In genomic region chr2:27021253-27021801, GRCh38 we compare ENCODE assay signal across 14 cellular contexts. TPM values are rescaled to one million over a fixed set of nuclear protein-coding genes. Genes with fewer than 3 reads are reported as not detected.
A peak's percentile ranks its signal among the peaks of the same experiment; 100 is the strongest.
DNase-seq lines count a peak whose midpoint lies in the region; ATAC-seq and TF ChIP-seq lines count a peak whose summit lies in the region.
"Had no signal": no experiment of that assay in that cellular context is flagged by ENCODE, and none has a peak within 500 bp of the region (broad histone marks: within the 10 kb centered on the region; RNA-seq: fewer than 3 reads in every experiment).

No MANE protein-coding gene starts in this region.

- no peaks in the 10 kb centered on the region for H3K9me2 ChIP-seq in SK-N-SH

- H2AFZ ChIP-seq in SK-N-SH (ENCODE audit: low read depth): no peak overlapping the region

- no peaks in the 10 kb centered on the region for H3K9me3 ChIP-seq in SK-N-SH
- no peaks in the 10 kb centered on the region for H3K9me3 ChIP-seq in liver (ENCODE audit: control insufficient read depth in 4 of 4, low read length in 3 of 4)
- H3K9me3 ChIP-seq: A549, right atrium auricular region, tibial nerve had no signal

- peak; percentile 56 for DNase-seq in A172 (ENCODE audit: low spot score)
- DNase-seq in SK-N-SH: no peak
- no peak for DNase-seq in RPMI8226
- DNase-seq in HuH-7 (ENCODE audit: low spot score): no peak
- DNase-seq: activated CD4-positive, alpha-beta memory T cell treated with anti-CD3 and anti-CD28 coated beads for 36 hours; DMS79 treated with DMSO at 0.1 percent for 48 hours; mesendoderm; NCI-H1436 treated with DMSO at 0.1 percent for 48 hours; NCI-H82 had no signal

- H3K9ac ChIP-seq in SK-N-SH (no peak overlapping the region), liver (ENCODE audit: low read depth in 1 of 2, low read length in 2 of 2) (no peak overlapping the region)

- H3K4me1 ChIP-seq in SK-N-SH (ENCODE audit: control insufficient read depth in 1 of 2, insufficient read depth in 2 of 2, low read depth in 1 of 2, low read length in 1 of 2) (peaks cover 5 to 10% of the 10 kb centered on the region in 2 experiments; a peak in 2 of 4 replicates), liver (ENCODE audit: control insufficient read depth in 4 of 4, insufficient read depth in 4 of 4, low read length in 3 of 4) (peaks cover 17 to 50% (median 41%) of the 10 kb centered on the region in 4 donors)

- WGBS in SK-N-SH (ENCODE audit: low lambda C conversion rate): 61% methylated on average over 8 of the region's 8 CpGs
- WGBS in liver: 48% methylated on average over 8 of the region's 8 CpGs

- H3K4me2 ChIP-seq in SK-N-SH: no peak overlapping the region

- peaks cover 0 to 39% of the 10 kb centered on the region in 2 experiments for H3K36me3 ChIP-seq in SK-N-SH (replicated peaks in 1 of 2; ENCODE audit: control insufficient read depth in 1 of 2, insufficient read depth in 2 of 2, low read length in 1 of 2)
- peaks cover 5 to 30% (median 12%) of the 10 kb centered on the region in 4 donors for H3K36me3 ChIP-seq in liver (ENCODE audit: control insufficient read depth in 4 of 4, insufficient read depth in 3 of 4, low read depth in 1 of 4, low read length in 3 of 4)

- no peak for TF ChIP-seq EP300 in SK-N-SH (IDR thresholded peaks at IDR 0.05; ENCODE audit: borderline replicate concordance in 1 of 2, low read depth in 1 of 2, low read length in 1 of 2)

- H3K27me3 ChIP-seq in SK-N-SH (ENCODE audit: insufficient read depth) (no peaks in the 10 kb centered on the region), liver (ENCODE audit: control insufficient read depth in 4 of 4, insufficient read depth in 4 of 4, low read length in 3 of 4) (no peaks in the 10 kb centered on the region)
- H3K27me3 ChIP-seq: right atrium auricular region, tibial nerve had no signal

- CTCF ChIA-PET in SK-N-SH (lab: Yijun Ruan, JAX): interaction anchor here (1.6 to 33.3 kb wide), 4 partner anchors 12 to 176 kb away, joined by 4 to 1017 read pairs (median 46); partner anchors contain the start of genes DPYSL5, MAPRE3 and TMEM214

- H4K20me1 ChIP-seq in SK-N-SH (ENCODE audit: insufficient read depth): peaks cover 6% of the 10 kb centered on the region; the same call in 1 of the 2 replicates

- H3K4me3 ChIP-seq in SK-N-SH (ENCODE audit: low read depth in 2 of 2, low read length in 1 of 2) (no peak overlapping the region), liver (ENCODE audit: low read depth in 1 of 3, low read length in 3 of 3) (no peak overlapping the region)
- H3K4me3 ChIP-seq: A549, right atrium auricular region, tibial nerve had no signal

- no peaks in the 10 kb centered on the region for H3K79me2 ChIP-seq in SK-N-SH (ENCODE audit: insufficient read depth)

- POLR2A ChIA-PET in SK-N-SH (lab: Yijun Ruan, JAX): interaction anchor here (0.9 kb wide), 1 partner anchor 176 kb away, joined by 3 read pairs; no protein-coding TSS in a partner anchor

- H3K27ac ChIP-seq in SK-N-SH (ENCODE audit: low read depth in 2 of 2, low read length in 1 of 2) (peak overlapping the region in 1 of 2 experiments; percentile 54; a peak in 2 of 4 replicates), liver (ENCODE audit: low read depth in 1 of 2, low read length in 2 of 2) (peak overlapping the region in 1 of 2 donors; percentile 7)
- H3K27ac ChIP-seq: right atrium auricular region had no signal

- no peaks in the 10 kb centered on the region for H3F3A ChIP-seq in SK-N-SH (replicated peaks; ENCODE audit: insufficient read depth)

- ATAC-seq in GM19328 (IDR thresholded peaks at IDR 0.05; ENCODE audit: unreplicated experiment): no peak
- ATAC-seq: A549 had no signal

- no peak for TF ChIP-seq RAD21 in SK-N-SH (IDR thresholded peaks at IDR 0.05; ENCODE audit: low read length)
- TF ChIP-seq RAD21 in liver (IDR thresholded peaks at IDR 0.05): no peak

- TF ChIP-seq CTCF in SK-N-SH (IDR thresholded peaks at IDR 0.05): no peak
- no peak for TF ChIP-seq CTCF in liver (IDR thresholded peaks at IDR 0.05; ENCODE audit: low read depth, low read length, missing input control)

TF ChIP-seq in SK-N-SH, 30 proteins besides CTCF, POLR2A, EP300 and RAD21:
- TF ChIP-seq NRF1 (IDR thresholded peaks at IDR 0.05; ENCODE audit: low read depth, low read length) (no peak), PBX3 (IDR thresholded peaks at IDR 0.05) (peak; percentile 16; the same call in 1 of the 2 replicates), TEAD4 (IDR thresholded peaks at IDR 0.05; ENCODE audit: borderline replicate concordance, insufficient read depth) (no peak)
TF ChIP-seq in SK-N-SH: peak in this region for 1.

TF ChIP-seq in liver, 16 proteins besides CTCF, POLR2A, EP300 and RAD21 (continues in another document):
- TF ChIP-seq EGR1 (IDR thresholded peaks at IDR 0.05; ENCODE audit: low read depth in 2 of 2): no peak
- no peak for TF ChIP-seq REST (IDR thresholded peaks at IDR 0.05)
- TF ChIP-seq GABPA (IDR thresholded peaks at IDR 0.05 in 1 of 2, conservative IDR thresholded peaks at IDR 0.05 in 1 of 2): no peak
- TF ChIP-seq HNF4G (IDR thresholded peaks at IDR 0.05): no peak
- TF ChIP-seq FOXA1 (IDR thresholded peaks at IDR 0.05): no peak
- TF ChIP-seq ZBTB33 (IDR thresholded peaks at IDR 0.05): no peak
- TF ChIP-seq YY1 (IDR thresholded peaks at IDR 0.05): peak; percentile 66

RNA-seq across cellular contexts. Expression of gene TMEM214, which starts 11.4 kb away (rescaled TPM):
- 53.8 and 57.7 TPM in 2 replicates for total RNA-seq in A172 (2014; rRNA removed; shearing (Covaris generic))
- polyA plus RNA-seq in SK-N-SH (2012; rRNA removed): 69.4 and 80.2 TPM in 2 replicates
- 25.4 and 37.4 TPM in 2 replicates for polyA plus RNA-seq in SK-N-SH (2012; cell fraction: cytosol; rRNA removed)
- 176 and 217 TPM in 2 replicates for polyA plus RNA-seq in SK-N-SH (2012; cell fraction: nucleus; rRNA removed)
- 10 to 100 TPM; 17.1 to 48.4 TPM for total RNA-seq in liver
- 10 to 100 TPM; 28.3 to 53.4 TPM for polyA plus RNA-seq in liver

RNA-seq across cellular contexts. Expression of gene AGBL5, which starts 30.1 kb away (rescaled TPM):
- total RNA-seq in A172 (2014; rRNA removed; shearing (Covaris generic)): 41.4 and 44.3 TPM in 2 replicates
- polyA plus RNA-seq in SK-N-SH (2012; rRNA removed): 45.5 and 47.8 TPM in 2 replicates
- polyA plus RNA-seq in SK-N-SH (2012; cell fraction: cytosol; rRNA removed): 32.0 and 43.2 TPM in 2 replicates
- polyA plus RNA-seq in SK-N-SH (2012; cell fraction: nucleus; rRNA removed): 33.7 and 37.7 TPM in 2 replicates
- total RNA-seq in liver: 1 to 10 TPM; 4.7 to 9.0 TPM
- polyA plus RNA-seq in liver: 1 to 10 TPM; 3.2 to 5.0 TPM

RNA-seq across cellular contexts. Expression of gene OST4, which starts 50.1 kb away (rescaled TPM):
- total RNA-seq in A172 (2014; rRNA removed; shearing (Covaris generic)): 334 and 356 TPM in 2 replicates
- polyA plus RNA-seq in SK-N-SH (2012; rRNA removed) (876 and 1,851 TPM in 2 replicates), liver (100 to 1,000 TPM; 227 to 377 TPM)
- polyA plus RNA-seq in SK-N-SH (2012; cell fraction: cytosol; rRNA removed): 1,232 and 1,463 TPM in 2 replicates
- 356 and 431 TPM in 2 replicates for polyA plus RNA-seq in SK-N-SH (2012; cell fraction: nucleus; rRNA removed)
- 100 to 1,000 TPM in 1 of 2 donors, 10 to 100 TPM in 1; 94.8 to 186 TPM for total RNA-seq in liver

RNA-seq across cellular contexts. Expression of gene MAPRE3, which starts 50.9 kb away (rescaled TPM):
- 7.1 and 9.7 TPM in 2 replicates for total RNA-seq in A172 (2014; rRNA removed; shearing (Covaris generic))
- 20.2 and 24.4 TPM in 2 replicates for polyA plus RNA-seq in SK-N-SH (2012; rRNA removed)
- polyA plus RNA-seq in SK-N-SH (2012; cell fraction: cytosol; rRNA removed): 15.9 and 20.5 TPM in 2 replicates
- 67.4 and 80.9 TPM in 2 replicates for polyA plus RNA-seq in SK-N-SH (2012; cell fraction: nucleus; rRNA removed)
- 1 to 10 TPM; 1.0 to 8.1 TPM for total RNA-seq in liver
- 10 to 100 TPM; 11.5 to 15.8 TPM for polyA plus RNA-seq in liver

RNA-seq across cellular contexts. Expression of gene EMILIN1, which starts 57.1 kb away (rescaled TPM):
- 0.10 and 0.47 TPM in 2 replicates for total RNA-seq in A172 (2014; rRNA removed; shearing (Covaris generic))
- polyA plus RNA-seq in SK-N-SH (2012; rRNA removed): 184 and 286 TPM in 2 replicates
- polyA plus RNA-seq in SK-N-SH (2012; cell fraction: cytosol; rRNA removed): 96.2 and 169 TPM in 2 replicates
- polyA plus RNA-seq in SK-N-SH (2012; cell fraction: nucleus; rRNA removed): 206 and 267 TPM in 2 replicates
- total RNA-seq in liver: 10 to 100 TPM; 24.8 to 26.1 TPM
- 10 to 100 TPM in 1 of 2 donors, 1 to 10 TPM in 1; 3.4 to 23.1 TPM for polyA plus RNA-seq in liver
